Comparison of ENCODE assay signal across 23 cellular contexts in genomic region chr2:197383825-197384224, GRCh38. TPM values are rescaled to one million over a fixed set of nuclear protein-coding genes. Genes with fewer than 3 reads are reported as not detected.
DNase-seq lines count a peak whose midpoint lies in the region; ATAC-seq and TF ChIP-seq lines count a peak whose summit lies in the region.
"Had no signal": no experiment of that assay in that cellular context is flagged by ENCODE, and none has a peak within 500 bp of the region (broad histone marks: within the 10 kb centered on the region; RNA-seq: fewer than 3 reads in every experiment).

No MANE protein-coding gene starts in this region.

- H3K4me1 ChIP-seq in neural progenitor cell (no peaks in the 10 kb centered on the region), Caco-2 (no peaks in the 10 kb centered on the region)
- H3K4me1 ChIP-seq: HAP-1, SJCRH30 had no signal

- H3K27me3 ChIP-seq in neural progenitor cell (no peaks in the 10 kb centered on the region), Caco-2 (replicated peaks; ENCODE audit: control insufficient read depth, insufficient read depth, low read length) (no peaks in the 10 kb centered on the region)
- H3K27me3 ChIP-seq: SJCRH30 had no signal

- H3K9me3 Mint-ChIP-seq in WTC11 (no peaks in the 10 kb centered on the region), neural progenitor cell (no peaks in the 10 kb centered on the region), Caco-2 (ENCODE audit: unreplicated experiment) (no peaks in the 10 kb centered on the region)
- H3K9me3 Mint-ChIP-seq: CD4-positive, alpha-beta T cell; T-helper 2 cell treated with Interferon-gamma antibody and Interleukin-4, amounts not matched to agents 5 μg/mL and 100 μg/mL, for 36 hours had no signal

- H3K36me3 ChIP-seq in neural progenitor cell: no peaks in the 10 kb centered on the region
- no peaks in the 10 kb centered on the region for H3K36me3 ChIP-seq in Caco-2 (ENCODE audit: control insufficient read depth, insufficient read depth, low read length)
- H3K36me3 ChIP-seq: HAP-1, SJCRH30 had no signal

- DNase-seq in GM12864 (ENCODE audit: low read depth) (no peak), NB4 (ENCODE audit: low read depth) (peak; percentile 32), WTC11 (ENCODE audit: low spot score) (no peak), neural progenitor cell (ENCODE audit: low spot score) (peak; percentile 14), activated gamma-delta T cell (lab: John Stamatoyannopoulos, UW) (no peak), Caco-2 (no peak)
- DNase-seq: ACHN; Calu3; CD4-positive, alpha-beta T cell; DMS79; KBM-7; NCI-H1048; NCI-H1436 treated with DMSO at 0.1 percent for 48 hours; NCI-H2081 treated with DMSO at 0.1 percent for 48 hours; NCI-H526; OCI-M1; SJCRH30; SW 1271 had no signal

- peaks cover 1% of the 10 kb centered on the region for H3F3A ChIP-seq in neural progenitor cell (ENCODE audit: low read depth)

- POLR2A ChIA-PET in WTC11 (lab: Charles Lee) (no interaction called here), Caco-2 (lab: Charles Lee) (no interaction called here)

- BruUV-seq in Caco-2 (replicated peaks; lab: Mats Ljungman, UMichigan): no TSS peak

- TF ChIP-seq CTCF in GM12864 (IDR thresholded peaks at IDR 0.05; ENCODE audit: low read depth, low read length, missing control alignments) (peak; percentile 6), NB4 (IDR thresholded peaks at IDR 0.05; ENCODE audit: low read depth, low read length) (peak; percentile 25), WTC11 (IDR thresholded peaks at IDR 0.05) (no peak), neural progenitor cell (IDR thresholded peaks at IDR 0.05) (no peak), Caco-2 (IDR thresholded peaks at IDR 0.05; ENCODE audit: insufficient read depth in 1 of 2, low read depth in 1 of 2, low read length in 1 of 2, severe bottlenecking in 1 of 2, unreplicated experiment in 1 of 2) (peak in 1 of 2 experiments; percentile 31)

- no peak overlapping the region for H3K4me2 ChIP-seq in neural progenitor cell

- CTCF ChIA-PET in WTC11 (lab: Charles Lee) (interaction anchor here (0.6 to 2.1 kb wide), 7 partner anchors 18 to 402 kb away, joined by 3 to 8 read pairs (median 5); no protein-coding TSS in a partner anchor), Caco-2 (lab: Charles Lee) (interaction anchor here (0.5 to 1.0 kb wide), 2 partner anchors 26 to 270 kb away, joined by 3 read pairs; no protein-coding TSS in a partner anchor)

- H3K4me3 ChIP-seq in GM12864 (ENCODE audit: low read depth, low read length): no peak overlapping the region
- no peak overlapping the region for H3K4me3 ChIP-seq in NB4 (ENCODE audit: low read depth, low read length)
- no peak overlapping the region for H3K4me3 ChIP-seq in neural progenitor cell
- no peak overlapping the region for H3K4me3 ChIP-seq in Caco-2 (ENCODE audit: low read depth, low read length)
- H3K4me3 ChIP-seq: HAP-1, SJCRH30 had no signal

- H3K27ac Mint-ChIP-seq in WTC11 (no peak overlapping the region), neural progenitor cell (no peak overlapping the region), Caco-2 (ENCODE audit: unreplicated experiment) (no peak overlapping the region)
- H3K27ac Mint-ChIP-seq: CD4-positive, alpha-beta T cell; T-helper 2 cell treated with Interferon-gamma antibody and Interleukin-4, amounts not matched to agents 5 μg/mL and 100 μg/mL, for 36 hours had no signal

- no peaks in the 10 kb centered on the region for H3K36me3 Mint-ChIP-seq in WTC11
- no peaks in the 10 kb centered on the region for H3K36me3 Mint-ChIP-seq in neural progenitor cell
- H3K36me3 Mint-ChIP-seq in Caco-2 (ENCODE audit: insufficient read depth, unreplicated experiment): peaks cover 3% of the 10 kb centered on the region

- ATAC-seq in WTC11 (peak; percentile 64; the same call in 1 of the 2 replicates), GM21786 (IDR thresholded peaks at IDR 0.05; ENCODE audit: unreplicated experiment) (no peak)

- intact Hi-C loops in Caco-2 (cut with micrococcal nuclease; ENCODE audit: unreplicated experiment): no loop called here

- no peaks in the 10 kb centered on the region for H4K20me1 ChIP-seq in neural progenitor cell (ENCODE audit: low read depth)

- H3K9ac ChIP-seq in neural progenitor cell: no peak overlapping the region

- no peaks in the 10 kb centered on the region for H3K27me3 Mint-ChIP-seq in WTC11 (ENCODE audit: low read depth)
- peaks cover 7% of the 10 kb centered on the region for H3K27me3 Mint-ChIP-seq in neural progenitor cell (ENCODE audit: insufficient read depth, low read depth)
- H3K27me3 Mint-ChIP-seq in Caco-2 (ENCODE audit: insufficient read depth, unreplicated experiment): peaks cover 6% of the 10 kb centered on the region
- H3K27me3 Mint-ChIP-seq: CD4-positive, alpha-beta T cell had no signal

- H3K4me1 Mint-ChIP-seq in WTC11 (no peaks in the 10 kb centered on the region; the same call in 1 of the 2 replicates), neural progenitor cell (peaks cover 9% of the 10 kb centered on the region), Caco-2 (ENCODE audit: low read depth, unreplicated experiment) (peaks cover 7% of the 10 kb centered on the region)

- H3K4me3 Mint-ChIP-seq in WTC11 (no peak overlapping the region), neural progenitor cell (no peak overlapping the region), Caco-2 (ENCODE audit: unreplicated experiment) (no peak overlapping the region)
- H3K4me3 Mint-ChIP-seq: CD4-positive, alpha-beta T cell; T-helper 2 cell treated with Interferon-gamma antibody and Interleukin-4, amounts not matched to agents 5 μg/mL and 100 μg/mL, for 36 hours had no signal

- no peak overlapping the region for H3K27ac ChIP-seq in neural progenitor cell
- H3K27ac ChIP-seq: HL-60, RWPE1, SJCRH30 had no signal

- H2AFZ ChIP-seq in neural progenitor cell (replicated peaks): no peak overlapping the region

- no peaks in the 10 kb centered on the region for H3K9me3 ChIP-seq in neural progenitor cell (ENCODE audit: low read depth)
- H3K9me3 ChIP-seq in Caco-2: no peaks in the 10 kb centered on the region
- H3K9me3 ChIP-seq: HAP-1, SJCRH30 had no signal

- no peak for TF ChIP-seq POLR2A in NB4 (IDR thresholded peaks at IDR 0.05; ENCODE audit: extremely low read depth, insufficient read length)

- no peaks in the 10 kb centered on the region for H3K79me2 ChIP-seq in neural progenitor cell (ENCODE audit: low read depth)

TF ChIP-seq in WTC11, 78 proteins besides CTCF, POLR2A, EP300 and RAD21 (continues in another document):
- TF ChIP-seq NR2C2 (CRISPR knock-in tag; IDR thresholded peaks at IDR 0.05) (no peak), ESRRA (CRISPR knock-in tag; IDR thresholded peaks at IDR 0.05; ENCODE audit: borderline replicate concordance) (no peak), FOXJ3 (CRISPR knock-in tag; IDR thresholded peaks at IDR 0.05; ENCODE audit: borderline replicate concordance) (no peak), PREB (CRISPR knock-in tag; IDR thresholded peaks at IDR 0.05; ENCODE audit: borderline replicate concordance) (no peak), SP1 (CRISPR knock-in tag; conservative IDR thresholded peaks at IDR 0.05) (no peak), IRF1 (CRISPR knock-in tag; IDR thresholded peaks at IDR 0.05) (no peak), ARID4B (CRISPR knock-in tag; IDR thresholded peaks at IDR 0.05; ENCODE audit: borderline replicate concordance) (no peak)

RNA-seq across cellular contexts. Expression of gene SF3B1, which starts 51.0 kb away (rescaled TPM):
- 277 to 321 TPM (median 296 TPM) in 3 replicates for total RNA-seq in WTC11 (2021)
- 462 and 787 TPM in 2 replicates for total RNA-seq in neural progenitor cell (ENCODE audit: low replicate concordance)
- 273 and 274 TPM in 2 replicates for total RNA-seq in Caco-2 (2022)

Comparison
In these comparisons a context has a peak if more than half of its experiments do, and no peak if none do; other contexts are left out.
1. DNase-seq: peak in NB4 (single experiment) and neural progenitor cell (single experiment); none in GM12864 (single experiment), WTC11 (single experiment), activated gamma-delta T cell (single experiment) and Caco-2 (0 of 2).
2. CTCF ChIP-seq: peak in GM12864 (single experiment) and NB4 (single experiment); none in WTC11 (single experiment) and neural progenitor cell (single experiment).